In the genomic region with DNA sequence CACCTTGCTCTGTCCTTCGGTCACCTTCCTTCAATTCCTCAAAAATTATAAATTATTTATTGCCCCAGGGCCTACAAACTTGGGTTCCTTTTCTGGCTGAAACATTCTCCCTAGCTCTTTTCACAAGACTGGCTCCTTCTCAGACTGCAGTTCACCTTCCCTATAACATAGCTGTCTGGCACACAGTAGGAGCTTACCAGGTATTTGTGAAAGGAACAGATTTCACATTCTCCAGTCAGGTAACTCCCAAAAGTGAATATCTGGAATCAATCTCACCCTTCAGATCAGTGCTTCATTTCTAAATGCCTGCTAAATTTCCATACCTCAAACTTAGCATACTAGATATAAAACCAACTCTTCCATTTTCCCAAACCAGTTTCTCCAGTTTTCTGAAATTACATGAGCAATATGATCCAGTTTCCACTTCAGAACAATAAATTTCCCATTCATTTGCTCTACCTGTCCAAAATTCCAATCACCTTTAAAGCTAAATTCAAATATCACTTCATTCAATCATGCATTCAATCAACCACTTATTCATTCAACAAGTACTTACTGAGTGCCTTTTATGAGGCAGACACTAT, we compare ENCODE assay signal across 19 cellular contexts. TPM values are rescaled to one million over a fixed set of nuclear protein-coding genes. Genes with fewer than 3 reads are reported as not detected.
DNase-seq lines count a peak whose midpoint lies in the region; ATAC-seq and TF ChIP-seq lines count a peak whose summit lies in the region.
"Had no signal": no experiment of that assay in that cellular context is flagged by ENCODE, and none has a peak within 500 bp of the region (broad histone marks: within the 10 kb centered on the region; RNA-seq: fewer than 3 reads in every experiment).

No MANE protein-coding gene starts in this region.

- H3K36me3 ChIP-seq in brain microvascular endothelial cell (replicated peaks): peaks cover 4% of the 10 kb centered on the region
- no peaks in the 10 kb centered on the region for H3K36me3 ChIP-seq in osteoblast (ENCODE audit: insufficient read depth, low read length)

- peaks cover 37% of the 10 kb centered on the region for H3K79me2 ChIP-seq in osteoblast (ENCODE audit: insufficient read depth, low read length)

- H3K27me3 ChIP-seq in brain microvascular endothelial cell (replicated peaks) (no peaks in the 10 kb centered on the region), osteoblast (ENCODE audit: insufficient read depth, low read length) (no peaks in the 10 kb centered on the region)
- H3K27me3 ChIP-seq: left lung, tibial nerve had no signal

- H3K4me3 ChIP-seq in brain microvascular endothelial cell (ENCODE audit: low read depth, low read length) (no peak overlapping the region), osteoblast (ENCODE audit: insufficient read depth, low read length) (no peak overlapping the region)
- H3K4me3 ChIP-seq: left lung, tibial nerve had no signal

- no peak for TF ChIP-seq RAD21 in Ishikawa (IDR thresholded peaks at IDR 0.05; ENCODE audit: low read depth)

- in situ Hi-C loops in brain microvascular endothelial cell (cut with HindIII; ENCODE audit: low pct_ligation_motif_present, low sequenced_read_pairs): no loop called here

- 0 out of 2 replicates have a peak, but pooled peaks have one; percentile 16 for TF ChIP-seq EP300 in Ishikawa (IDR thresholded peaks at IDR 0.05; ENCODE audit: borderline replicate concordance)

- H3K36me3 Mint-ChIP-seq in activated naive CD8-positive, alpha-beta T cell treated with anti-CD3 and anti-CD28 coated beads, Interleukin-2, amount 50 U/mL, for 24 hours (ENCODE audit: low read depth): peaks cover 12% of the 10 kb centered on the region
- peaks cover 9 to 34% (median 25%) of the 10 kb centered on the region in 3 donors for H3K36me3 Mint-ChIP-seq in naive thymus-derived CD8-positive, alpha-beta T cell

- no peak for TF ChIP-seq CTCF in brain microvascular endothelial cell (IDR thresholded peaks at IDR 0.05; ENCODE audit: low read depth, low read length, missing control alignments)
- TF ChIP-seq CTCF in osteoblast (IDR thresholded peaks at IDR 0.05; ENCODE audit: extremely low read depth, low read depth, low read length): no peak

- H3K27ac ChIP-seq in brain microvascular endothelial cell: no peak overlapping the region
- no peak overlapping the region for H3K27ac ChIP-seq in osteoblast (ENCODE audit: low read depth, low read length)
- H3K27ac ChIP-seq: KMS-11, left lung, tibial nerve had no signal

- no peaks in the 10 kb centered on the region for H3K9me3 Mint-ChIP-seq in activated naive CD8-positive, alpha-beta T cell treated with anti-CD3 and anti-CD28 coated beads, Interleukin-2, amount 50 U/mL, for 24 hours
- peaks cover 0 to 8% (median 0%) of the 10 kb centered on the region in 9 donors for H3K9me3 Mint-ChIP-seq in naive thymus-derived CD8-positive, alpha-beta T cell
- H3K9me3 Mint-ChIP-seq: stimulated activated naive B cell treated with anti-CD40 and anti-IgM and Interleukin-4, amounts not matched to agents 10 μg/mL and 1 μg/mL and 100 μg/mL, for 72 hours had no signal

- H2AFZ ChIP-seq in osteoblast (ENCODE audit: low read length): no peak overlapping the region

- no peak overlapping the region for H3K4me3 Mint-ChIP-seq in activated naive CD8-positive, alpha-beta T cell treated with anti-CD3 and anti-CD28 coated beads, Interleukin-2, amount 50 U/mL, for 24 hours
- peak overlapping the region in 1 of 10 donors; percentile 2 for H3K4me3 Mint-ChIP-seq in naive thymus-derived CD8-positive, alpha-beta T cell
- H3K4me3 Mint-ChIP-seq: stimulated activated naive B cell treated with anti-CD40 and anti-IgM and Interleukin-4, amounts not matched to agents 10 μg/mL and 1 μg/mL and 100 μg/mL, for 72 hours had no signal

- ATAC-seq in activated naive CD8-positive, alpha-beta T cell treated with anti-CD3 and anti-CD28 coated beads, Interleukin-2, amount 50 U/mL, for 24 hours: no peak
- ATAC-seq in naive thymus-derived CD8-positive, alpha-beta T cell: no peak
- ATAC-seq: left lung; right cardiac atrium; stimulated activated naive B cell treated with anti-CD40 and anti-IgM and Interleukin-4, amounts not matched to agents 10 μg/mL and 1 μg/mL and 100 μg/mL, for 72 hours had no signal

- no peaks in the 10 kb centered on the region for H4K20me1 ChIP-seq in osteoblast (ENCODE audit: insufficient read depth, low read length)

- H3K27ac Mint-ChIP-seq in activated naive CD8-positive, alpha-beta T cell treated with anti-CD3 and anti-CD28 coated beads, Interleukin-2, amount 50 U/mL, for 24 hours: peak overlapping the region; percentile 7
- peak overlapping the region in 8 of 10 donors; percentile 4 to 93 (median 59) for H3K27ac Mint-ChIP-seq in naive thymus-derived CD8-positive, alpha-beta T cell
- H3K27ac Mint-ChIP-seq: stimulated activated naive B cell treated with anti-CD40 and anti-IgM and Interleukin-4, amounts not matched to agents 10 μg/mL and 1 μg/mL and 100 μg/mL, for 72 hours had no signal

- peaks cover 53% of the 10 kb centered on the region for H3K4me1 Mint-ChIP-seq in activated naive CD8-positive, alpha-beta T cell treated with anti-CD3 and anti-CD28 coated beads, Interleukin-2, amount 50 U/mL, for 24 hours
- H3K4me1 Mint-ChIP-seq in naive thymus-derived CD8-positive, alpha-beta T cell: peaks cover 36 to 72% (median 66%) of the 10 kb centered on the region in 4 donors

- POLR2A ChIA-PET in naive thymus-derived CD8-positive, alpha-beta T cell (lab: Charles Lee): no interaction called here

- H3K9me3 ChIP-seq in osteoblast (ENCODE audit: low read depth, low read length): no peaks in the 10 kb centered on the region
- H3K9me3 ChIP-seq: left lung, tibial nerve had no signal

- no peak overlapping the region for H3K4me2 ChIP-seq in osteoblast (ENCODE audit: insufficient read depth, low read length)
- H3K4me2 ChIP-seq: KMS-11 had no signal

- no peaks in the 10 kb centered on the region for H3K27me3 Mint-ChIP-seq in activated naive CD8-positive, alpha-beta T cell treated with anti-CD3 and anti-CD28 coated beads, Interleukin-2, amount 50 U/mL, for 24 hours
- H3K27me3 Mint-ChIP-seq in naive thymus-derived CD8-positive, alpha-beta T cell: no peaks in the 10 kb centered on the region
- H3K27me3 Mint-ChIP-seq: stimulated activated naive B cell treated with anti-CD40 and anti-IgM and Interleukin-4, amounts not matched to agents 10 μg/mL and 1 μg/mL and 100 μg/mL, for 72 hours had no signal

- DNase-seq in SIG-M5 treated with dmso at 0.1 percent for 504 hours (lab: John Stamatoyannopoulos, UW; ENCODE audit: unreplicated experiment) (peak; percentile 13), SIG-M5 (lab: John Stamatoyannopoulos, UW) (no peak), brain microvascular endothelial cell (no peak), osteoblast (ENCODE audit: insufficient read length, low spot score, missing footprints) (no peak)
- DNase-seq in activated naive CD8-positive, alpha-beta T cell treated with anti-CD3 and anti-CD28 coated beads, Interleukin-2, amount 50 U/mL, for 24 hours: no peak
- DNase-seq in naive thymus-derived CD8-positive, alpha-beta T cell: no peak
- DNase-seq in activated CD4-positive, CD25-positive, alpha-beta regulatory T cell treated with anti-CD3 and anti-CD28 coated beads, Interleukin-2, amount 50 U/mL, for 72 hours: no peak
- DNase-seq: activated T-cell treated with anti-CD3 and anti-CD28 coated beads, Interleukin-2, amount 50 U/mL, for 48 hours; DND-41; left lung; NCI-H1092; NCI-H2081 treated with DMSO at 0.1 percent for 48 hours; NCI-H748 treated with DMSO at 0.1 percent for 48 hours; occipital lobe; right cardiac atrium; stimulated activated naive B cell treated with anti-CD40 and anti-IgM and Interleukin-4, amounts not matched to agents 10 μg/mL and 1 μg/mL and 100 μg/mL, for 72 hours had no signal

- H3K4me1 ChIP-seq in osteoblast (ENCODE audit: insufficient read depth, low read length): peaks cover 5% of the 10 kb centered on the region

TF ChIP-seq in Ishikawa, 13 proteins besides CTCF, POLR2A, EP300 and RAD21 (continues in another document):
- TF ChIP-seq EGR1 (IDR thresholded peaks at IDR 0.05): no peak
- TF ChIP-seq TCF12 (IDR thresholded peaks at IDR 0.05; ENCODE audit: low read depth): no peak
- TF ChIP-seq TAF1 (IDR thresholded peaks at IDR 0.05; ENCODE audit: low read depth): no peak
- no peak for TF ChIP-seq YY1 (IDR thresholded peaks at IDR 0.05; ENCODE audit: low read depth)
- peak; percentile 14; the same call in 1 of the 2 replicates for TF ChIP-seq TEAD4 (IDR thresholded peaks at IDR 0.05)
- no peak for TF ChIP-seq MAX (IDR thresholded peaks at IDR 0.05)
- no peak for TF ChIP-seq CREB1 (IDR thresholded peaks at IDR 0.05; ENCODE audit: low read depth)
- TF ChIP-seq, protein P1, sequence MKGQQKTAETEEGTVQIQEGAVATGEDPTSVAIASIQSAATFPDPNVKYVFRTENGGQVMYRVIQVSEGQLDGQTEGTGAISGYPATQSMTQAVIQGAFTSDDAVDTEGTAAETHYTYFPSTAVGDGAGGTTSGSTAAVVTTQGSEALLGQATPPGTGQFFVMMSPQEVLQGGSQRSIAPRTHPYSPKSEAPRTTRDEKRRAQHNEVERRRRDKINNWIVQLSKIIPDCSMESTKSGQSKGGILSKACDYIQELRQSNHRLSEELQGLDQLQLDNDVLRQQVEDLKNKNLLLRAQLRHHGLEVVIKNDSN (IDR thresholded peaks at IDR 0.05): no peak
- TF ChIP-seq FOXM1 (IDR thresholded peaks at IDR 0.05; ENCODE audit: borderline replicate concordance, low read depth): no peak
- TF ChIP-seq CEBPB (IDR thresholded peaks at IDR 0.05): no peak

RNA-seq across cellular contexts. Expression of gene RFFL, which starts 6.1 kb away (rescaled TPM):
- 10 to 100 TPM; 69.1 to 70.1 TPM for total RNA-seq in naive thymus-derived CD8-positive, alpha-beta T cell
- 10 to 100 TPM; 30.8 to 39.7 (median 31.9) TPM for polyA plus RNA-seq in naive thymus-derived CD8-positive, alpha-beta T cell
- total RNA-seq in osteoblast: 15.2 and 15.6 TPM in 2 replicates
